9 cellular contexts compared by ENCODE assay signal in genomic region chr21:17866590-17866989, GRCh38.
"Had no signal": no experiment of that assay in that cellular context is flagged by ENCODE, and none has a peak within 500 bp of the region (broad histone marks: within the 10 kb centered on the region; RNA-seq: fewer than 3 reads in every experiment).

No MANE protein-coding gene starts in this region.

- H3K27ac Mint-ChIP-seq: HFFc6, IgD-negative memory B cell had no signal

- H3K4me3 ChIP-seq: GM23248, HAP-1 had no signal

- ATAC-seq: HCT116, HepG2 had no signal

- H3K9ac ChIP-seq: GM23248 had no signal

- H3K36me3 ChIP-seq: HAP-1 had no signal

- H3K4me1 ChIP-seq: HAP-1 had no signal

- DNase-seq: GM23248, GOT3, H7, HFFc6 had no signal

- H3K4me3 Mint-ChIP-seq: HFFc6, IgD-negative memory B cell had no signal

- H3K9me3 ChIP-seq: HAP-1 had no signal

- H3K27ac ChIP-seq: GM23248, HL-60 had no signal
